8 cellular contexts compared by ENCODE assay signal in the genomic region with DNA sequence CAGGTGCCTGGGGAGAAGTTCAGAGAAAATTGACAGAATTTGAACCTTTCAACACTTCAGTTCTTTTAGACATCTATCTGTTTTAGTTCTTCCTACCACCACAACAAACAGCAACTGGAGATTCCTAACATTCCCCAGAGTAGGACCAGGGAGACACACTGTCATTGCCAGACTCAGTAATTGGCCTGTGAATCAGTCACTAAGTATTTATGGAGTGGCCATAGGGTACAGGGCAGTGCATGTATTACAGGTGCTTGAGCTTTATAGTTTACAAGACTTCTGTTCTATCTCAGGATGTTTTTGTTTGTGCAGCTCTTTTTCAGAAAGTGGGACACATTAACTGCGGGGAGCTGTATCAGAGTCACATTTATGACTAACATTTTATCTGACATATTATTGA. TPM values are rescaled to one million over a fixed set of nuclear protein-coding genes. Genes with fewer than 3 reads are reported as not detected.
DNase-seq lines count a peak whose midpoint lies in the region; ATAC-seq and FAIRE-seq lines count a peak whose summit lies in the region.

No MANE protein-coding gene starts in this region.

- no peak overlapping the region for H2BK5ac ChIP-seq in mesendoderm (ENCODE audit: low read length)

- H3K9me3 ChIP-seq in adipocyte (ENCODE audit: control insufficient read depth, low read length): no peaks in the 10 kb centered on the region

- H3K79me2 ChIP-seq in mesendoderm (ENCODE audit: control insufficient read depth, insufficient read depth, low read length): peaks cover 30% of the 10 kb centered on the region

- no peak overlapping the region for H3K18ac ChIP-seq in mesendoderm (ENCODE audit: low read length)

- ATAC-seq in HG03135 (IDR thresholded peaks at IDR 0.05; ENCODE audit: unreplicated experiment): no peak
- ATAC-seq in HG02840 (IDR thresholded peaks at IDR 0.05; ENCODE audit: low FRiP score, unreplicated experiment): no peak

- H3K4me2 ChIP-seq in mesendoderm (ENCODE audit: low read length): peak overlapping the region; percentile 97

- no peak overlapping the region for H3K56ac ChIP-seq in mesendoderm (ENCODE audit: low read length)

- no peak overlapping the region for H4K8ac ChIP-seq in mesendoderm (ENCODE audit: low read depth, low read length)

- no peak overlapping the region for H2BK120ac ChIP-seq in mesendoderm (ENCODE audit: low read depth, low read length)

- H3K4me1 ChIP-seq in adipocyte (ENCODE audit: control insufficient read depth, insufficient read depth, low read length): peaks cover 11% of the 10 kb centered on the region
- H3K4me1 ChIP-seq in mesendoderm (ENCODE audit: control insufficient read depth, low read depth, low read length): peaks cover 3% of the 10 kb centered on the region

- H3K9ac ChIP-seq in adipocyte (ENCODE audit: low read length): no peak overlapping the region
- H3K9ac ChIP-seq in mesendoderm (ENCODE audit: low read length): peak overlapping the region; percentile 93

- DNase-seq in AG08396 (ENCODE audit: low spot score) (peak; percentile 52), HTR-8/SVneo (ENCODE audit: insufficient read length, low spot score) (peak; percentile 33), adipocyte (ENCODE audit: low read depth) (peak; percentile 46), mesendoderm (peak; percentile 94), middle frontal gyrus (ENCODE audit: extremely low spot score, low spot score) (no peak), NCI-H524 treated with DMSO at 0.1 percent for 48 hours (lab: John Stamatoyannopoulos, UW) (no peak)

- H3K79me1 ChIP-seq in mesendoderm (ENCODE audit: low read length): peaks cover 17% of the 10 kb centered on the region

- no peak overlapping the region for H3K27ac ChIP-seq in mesendoderm (ENCODE audit: low read depth, low read length)

- H3K27me3 ChIP-seq in adipocyte (replicated peaks; ENCODE audit: control insufficient read depth, insufficient read depth, low read length) (no peaks in the 10 kb centered on the region), mesendoderm (ENCODE audit: insufficient read depth, low read length, poor library complexity) (no peaks in the 10 kb centered on the region)

- peak overlapping the region; percentile 94 for H3K4me3 ChIP-seq in adipocyte (ENCODE audit: low read length)
- no peak overlapping the region for H3K4me3 ChIP-seq in mesendoderm (ENCODE audit: low read length)

- FAIRE-seq in HTR-8/SVneo (lab: Jason Lieb, UNC): no peak

- no CpG with 5 or more reads among the region's 1 CpG for WGBS in mesendoderm (ENCODE audit: extremely low coverage, insufficient coverage, low lambda C conversion rate)

- no peak overlapping the region for H3K23ac ChIP-seq in mesendoderm (ENCODE audit: low read length)

- H2BK15ac ChIP-seq in mesendoderm (replicated peaks; ENCODE audit: low read depth): no peak overlapping the region

- H3K36me3 ChIP-seq in adipocyte (ENCODE audit: control insufficient read depth, insufficient read depth, low read length, severe bottlenecking) (no peaks in the 10 kb centered on the region), mesendoderm (ENCODE audit: control insufficient read depth, insufficient read depth, low read length) (no peaks in the 10 kb centered on the region)

- no peak overlapping the region for H3K4ac ChIP-seq in mesendoderm (ENCODE audit: low read depth, low read length)

- H2AK5ac ChIP-seq in mesendoderm (ENCODE audit: low read length): no peak overlapping the region

- no peak overlapping the region for H4K5ac ChIP-seq in mesendoderm (ENCODE audit: low read length)

RNA-seq across cellular contexts. Expression of gene CDC14A, which starts 1.7 kb away (rescaled TPM):
- 9.7 TPM for polyA plus RNA-seq in mesendoderm (2013, experiment 1 of 2)
- polyA plus RNA-seq in mesendoderm (2013, experiment 2 of 2): 8.9 TPM

Comparison
In these comparisons a context has a peak if more than half of its experiments do, and no peak if none do; other contexts are left out.
1. DNase-seq: peak in AG08396 (single experiment), HTR-8/SVneo (single experiment), adipocyte (single experiment) and mesendoderm (single experiment); none in middle frontal gyrus (single experiment) and NCI-H524 treated with DMSO at 0.1 percent for 48 hours (single experiment).